8 cellular contexts compared by ENCODE assay signal in genomic region chr7:151010307-151011096, GRCh38. TPM values are rescaled to one million over a fixed set of nuclear protein-coding genes. Genes with fewer than 3 reads are reported as not detected.
DNase-seq lines count a peak whose midpoint lies in the region; ATAC-seq and TF ChIP-seq lines count a peak whose summit lies in the region.

No MANE protein-coding gene starts in this region.

- no peaks in the 10 kb centered on the region for H3K36me3 Mint-ChIP-seq in activated naive CD4-positive, alpha-beta T cell treated with anti-CD3 and anti-CD28 coated beads, Interleukin-2, amount 50 U/mL, for 24 hours
- no peaks in the 10 kb centered on the region for H3K36me3 Mint-ChIP-seq in memory B cell

- no peak for DNase-seq in memory B cell (ENCODE audit: low spot score in 2 of 2)
- DNase-seq in midbrain (lab: John Stamatoyannopoulos, UW) = no peak
- no peak for DNase-seq in sciatic nerve (ENCODE audit: low spot score)
- no peak for DNase-seq in kidney tubule cell (ENCODE audit: low spot score)

- intact Hi-C loops in sciatic nerve (cut with DNase I) = no loop called here

- peak overlapping the region; percentile 40 for H3K4me3 ChIP-seq in HUES64 (ENCODE audit: low read length)

- no peak for TF ChIP-seq CTCF in C4-2B (conservative IDR thresholded peaks at IDR 0.05)

- H3K27ac ChIP-seq in C4-2B (0 out of 2 replicates have a peak overlapping the region, but pooled peaks have one; percentile 13), HUES64 (ENCODE audit: low read depth, low read length) (no peak overlapping the region)

- ATAC-seq in memory B cell (ENCODE audit: low read depth) (no peak), sciatic nerve (no peak), HG03045 (IDR thresholded peaks at IDR 0.05; ENCODE audit: unreplicated experiment) (no peak)

- no peaks in the 10 kb centered on the region for H3K9me3 ChIP-seq in HUES64 (ENCODE audit: insufficient read depth, low read depth, low read length)

- peaks cover 74% of the 10 kb centered on the region for H3K4me1 Mint-ChIP-seq in activated naive CD4-positive, alpha-beta T cell treated with anti-CD3 and anti-CD28 coated beads, Interleukin-2, amount 50 U/mL, for 24 hours
- H3K4me1 Mint-ChIP-seq in memory B cell = peaks cover 25% of the 10 kb centered on the region

- peaks cover 4% of the 10 kb centered on the region for H3K27me3 ChIP-seq in HUES64 (ENCODE audit: insufficient read depth, low read length)

- peak overlapping the region; percentile 79 for H3K27ac Mint-ChIP-seq in activated naive CD4-positive, alpha-beta T cell treated with anti-CD3 and anti-CD28 coated beads, Interleukin-2, amount 50 U/mL, for 24 hours
- H3K27ac Mint-ChIP-seq in memory B cell = peak overlapping the region; percentile 48

- peaks cover 28% of the 10 kb centered on the region for H3K4me1 ChIP-seq in HUES64 (ENCODE audit: insufficient read depth, low read length)

- no peaks in the 10 kb centered on the region for H3K36me3 ChIP-seq in HUES64 (ENCODE audit: insufficient read depth, low read length)

- no peak overlapping the region for H3K9ac ChIP-seq in HUES64 (ENCODE audit: low read depth, low read length)

- 34% methylated on average over 18 of the region's 18 CpGs for WGBS in HUES64

- H3K9me3 Mint-ChIP-seq in activated naive CD4-positive, alpha-beta T cell treated with anti-CD3 and anti-CD28 coated beads, Interleukin-2, amount 50 U/mL, for 24 hours = no peaks in the 10 kb centered on the region
- no peaks in the 10 kb centered on the region for H3K9me3 Mint-ChIP-seq in memory B cell

- H3K27me3 Mint-ChIP-seq in activated naive CD4-positive, alpha-beta T cell treated with anti-CD3 and anti-CD28 coated beads, Interleukin-2, amount 50 U/mL, for 24 hours = no peaks in the 10 kb centered on the region
- H3K27me3 Mint-ChIP-seq in memory B cell = peaks cover 2% of the 10 kb centered on the region

- peak overlapping the region; percentile 57 for H3K4me3 Mint-ChIP-seq in activated naive CD4-positive, alpha-beta T cell treated with anti-CD3 and anti-CD28 coated beads, Interleukin-2, amount 50 U/mL, for 24 hours
- no peak overlapping the region for H3K4me3 Mint-ChIP-seq in memory B cell

RNA-seq across cellular contexts. Expression of gene ATG9B, which starts 13.8 kb away (rescaled TPM):
- 1.9 TPM for polyA plus RNA-seq in HUES64 (2013, experiment 1 of 2)
- polyA plus RNA-seq in HUES64 (2013, experiment 2 of 2) = 3.7 TPM
- total RNA-seq in sciatic nerve = 0.67 TPM

RNA-seq across cellular contexts. Expression of gene ABCB8, which starts 17.7 kb away (rescaled TPM):
- 14.4 TPM for polyA plus RNA-seq in HUES64 (2013, experiment 1 of 2)
- polyA plus RNA-seq in HUES64 (2013, experiment 2 of 2) = 14.5 TPM
- 32.8 TPM for total RNA-seq in sciatic nerve

RNA-seq across cellular contexts. Expression of gene NOS3, which starts 19.7 kb away (rescaled TPM):
- polyA plus RNA-seq in HUES64 (2013, experiment 1 of 2) = 6.1 TPM
- polyA plus RNA-seq in HUES64 (2013, experiment 2 of 2) = 9.2 TPM
- 26.6 TPM for total RNA-seq in sciatic nerve

RNA-seq across cellular contexts. Expression of gene KCNH2, which starts 32.4 kb away (rescaled TPM):
- 5.3 TPM for polyA plus RNA-seq in HUES64 (2013, experiment 1 of 2)
- polyA plus RNA-seq in HUES64 (2013, experiment 2 of 2) = 8.0 TPM
- 3.2 TPM for total RNA-seq in sciatic nerve

RNA-seq across cellular contexts. Expression of gene ASIC3, which starts 37.8 kb away (rescaled TPM):
- 0.75 TPM for polyA plus RNA-seq in HUES64 (2013, experiment 1 of 2)
- 1.0 TPM for polyA plus RNA-seq in HUES64 (2013, experiment 2 of 2)
- 4.7 TPM for total RNA-seq in sciatic nerve
